Comparison of ENCODE assay signal across 14 cellular contexts in genomic region chr1:8679411-8679800, GRCh38.
A peak's percentile ranks its signal among the peaks of the same experiment; 100 is the strongest.
DNase-seq lines count a peak whose midpoint lies in the region; ATAC-seq, FAIRE-seq and TF ChIP-seq lines count a peak whose summit lies in the region.
"Had no signal": no experiment of that assay in that cellular context is flagged by ENCODE, and none has a peak within 500 bp of the region (broad histone marks: within the 10 kb centered on the region; RNA-seq: fewer than 3 reads in every experiment).

No MANE protein-coding gene starts in this region.

- TF ChIP-seq CTCF in CD4-positive, alpha-beta T cell (IDR thresholded peaks at IDR 0.05) = no peak
- TF ChIP-seq CTCF in K562 (IDR thresholded peaks at IDR 0.05 in 2 of 3, conservative IDR thresholded peaks at IDR 0.05 in 1 of 3; ENCODE audit: insufficient read depth in 2 of 3, low read depth in 1 of 3, low read length in 3 of 3) (no peak), right lobe of liver (IDR thresholded peaks at IDR 0.05) (no peak)

- no peaks in the 10 kb centered on the region for H3K36me3 ChIP-seq in K562 (ENCODE audit: control insufficient read depth, insufficient read depth, low read length)
- H3K36me3 ChIP-seq in right lobe of liver = no peaks in the 10 kb centered on the region
- no peaks in the 10 kb centered on the region for H3K36me3 ChIP-seq in aorta (ENCODE audit: control insufficient read depth in 1 of 2, insufficient read depth in 2 of 2, low read length in 1 of 2)
- H3K36me3 ChIP-seq: gastroesophageal sphincter, neural progenitor cell had no signal

- H2AFZ ChIP-seq in K562 (ENCODE audit: low read depth, low read length) = no peak overlapping the region
- H2AFZ ChIP-seq: GM23338, neural progenitor cell had no signal

- H3K27ac Mint-ChIP-seq in CD4-positive, alpha-beta T cell = no peak overlapping the region
- H3K27ac Mint-ChIP-seq: GM23338, neural progenitor cell had no signal

- H3K4me1 Mint-ChIP-seq in CD4-positive, alpha-beta T cell (ENCODE audit: low read depth) = peaks cover 3% of the 10 kb centered on the region

- no TSS peak for BruUV-seq in K562 (replicated peaks; lab: Mats Ljungman, UMichigan)

- H3K36me3 Mint-ChIP-seq in CD4-positive, alpha-beta T cell (ENCODE audit: low read depth) = no peaks in the 10 kb centered on the region

- no peaks in the 10 kb centered on the region for H3K9me1 ChIP-seq in K562 (ENCODE audit: control insufficient read depth, insufficient read depth, low read length)

- intact Hi-C loops in CD4-positive, alpha-beta T cell (cut with DNase I, micrococcal nuclease) = no loop called here
- intact Hi-C loops in K562 (cut with micrococcal nuclease) = no loop called here
- intact Hi-C loops in right lobe of liver (cut with DNase I) = no loop called here
- intact Hi-C loops in aorta (cut with DNase I) = loop anchor here in 1 of 2 donors (10.0 kb wide), 1 partner anchor 45 kb away; no protein-coding TSS in a partner anchor

- no peaks in the 10 kb centered on the region for H3K9me3 ChIP-seq in CD4-positive, alpha-beta T cell (ENCODE audit: control insufficient read depth, low read length)
- H3K9me3 ChIP-seq in K562 (replicated peaks; ENCODE audit: control insufficient read depth, insufficient read depth, low read depth, low read length) (no peaks in the 10 kb centered on the region), right lobe of liver (no peaks in the 10 kb centered on the region), aorta (ENCODE audit: control insufficient read depth, low read length) (no peaks in the 10 kb centered on the region)
- H3K9me3 ChIP-seq: gastroesophageal sphincter had no signal

- no peak for TF ChIP-seq POLR2A in K562 (conservative IDR thresholded peaks at IDR 0.05)
- TF ChIP-seq POLR2A in right lobe of liver (IDR thresholded peaks at IDR 0.05) = no peak

- DNase-seq in CD4-positive, alpha-beta T cell = no peak
- DNase-seq in NCI-H2227 treated with DMSO at 0.1 percent for 48 hours (lab: John Stamatoyannopoulos, UW) (peak; percentile 31), K562 (ENCODE audit: extremely low read depth in 1 of 4, low spot score in 3 of 4) (peak in 1 of 4 experiments; percentile 43), right lobe of liver (no peak), MV-4-11 (lab: John Stamatoyannopoulos, UW) (no peak), aorta (no peak)
- DNase-seq: activated T-cell treated with anti-CD3 and anti-CD28 coated beads, Interleukin-2, amount 50 U/mL, for 48 hours; cerebellar nuclear complex; NCI-H1694 treated with DMSO at 0.1 percent for 48 hours had no signal

- H3K9ac ChIP-seq in K562 (ENCODE audit: insufficient read depth in 1 of 2, low read depth in 2 of 2, low read length in 2 of 2) = no peak overlapping the region
- H3K9ac ChIP-seq: neural progenitor cell had no signal

- no peaks in the 10 kb centered on the region for H3K9me3 Mint-ChIP-seq in CD4-positive, alpha-beta T cell
- H3K9me3 Mint-ChIP-seq: GM23338, neural progenitor cell had no signal

- H3K4me2 ChIP-seq in K562 (ENCODE audit: insufficient read depth, low read length) = no peak overlapping the region
- H3K4me2 ChIP-seq: neural progenitor cell had no signal

- WGBS in K562 (ENCODE audit: insufficient coverage, low coverage, missing lambda C conversion rate) = 29% methylated on average over 2 of the region's 2 CpGs
- 64% methylated on average over 2 of the region's 2 CpGs for WGBS in right lobe of liver (ENCODE audit: insufficient coverage, low coverage, low lambda C conversion rate, missing lambda C conversion rate)
- WGBS in aorta, 2 donors = 93 to 95% methylated on average over 2 of the region's 2 CpGs

- FAIRE-seq in K562 (lab: Jason Lieb, UNC) = no peak

- H3K4me3 Mint-ChIP-seq in CD4-positive, alpha-beta T cell = no peak overlapping the region
- H3K4me3 Mint-ChIP-seq: GM23338, neural progenitor cell had no signal

- ATAC-seq in CD4-positive, alpha-beta T cell (ENCODE audit: poor library complexity) = peak; percentile 46
- ATAC-seq in K562 (peak; percentile 78), right lobe of liver (peak in 3 of 4 donors; percentile 10 to 64 (median 50)), HG03457 (IDR thresholded peaks at IDR 0.05; ENCODE audit: unreplicated experiment) (no peak), aorta (ENCODE audit: low FRiP score) (no peak), HG03439 (IDR thresholded peaks at IDR 0.05; ENCODE audit: unreplicated experiment) (no peak)
- ATAC-seq: gastroesophageal sphincter, GM23338 had no signal

- TF ChIP-seq RAD21 in K562 (CRISPR knock-in tag; conservative IDR thresholded peaks at IDR 0.05 in 1 of 2, IDR thresholded peaks at IDR 0.05 in 1 of 2) = no peak

- no peak overlapping the region for H3K27ac ChIP-seq in CD4-positive, alpha-beta T cell (ENCODE audit: low read depth, low read length)
- H3K27ac ChIP-seq in K562 (ENCODE audit: extremely low read depth, low read depth, low read length) = no peak overlapping the region
- H3K27ac ChIP-seq in right lobe of liver = no peak overlapping the region
- no peak overlapping the region for H3K27ac ChIP-seq in aorta (ENCODE audit: low read depth in 1 of 2, low read length in 2 of 2)
- H3K27ac ChIP-seq: neural progenitor cell had no signal

- in situ Hi-C loops in K562 (cut with MboI) = no loop called here

- no peak for TF ChIP-seq EP300 in K562 (IDR thresholded peaks at IDR 0.05; ENCODE audit: low read length)

- no peaks in the 10 kb centered on the region for H3K27me3 ChIP-seq in CD4-positive, alpha-beta T cell (ENCODE audit: control insufficient read depth, insufficient read depth, low read length)
- H3K27me3 ChIP-seq in K562 (ENCODE audit: control insufficient read depth in 2 of 2, insufficient read depth in 2 of 2, low read length in 2 of 2) (no peaks in the 10 kb centered on the region), right lobe of liver (no peaks in the 10 kb centered on the region), aorta (ENCODE audit: control insufficient read depth in 1 of 2, insufficient read depth in 2 of 2, low read length in 1 of 2) (no peaks in the 10 kb centered on the region)
- H3K27me3 ChIP-seq: gastroesophageal sphincter, neural progenitor cell had no signal

- H4K20me1 ChIP-seq in K562 (replicated peaks; ENCODE audit: control insufficient read depth, insufficient read depth, low read length) = peaks cover 36% of the 10 kb centered on the region

- no peaks in the 10 kb centered on the region for H3K27me3 Mint-ChIP-seq in CD4-positive, alpha-beta T cell

- H3K4me3 ChIP-seq in K562 = no peak overlapping the region
- H3K4me3 ChIP-seq in right lobe of liver = no peak overlapping the region
- no peak overlapping the region for H3K4me3 ChIP-seq in aorta (ENCODE audit: low read length in 2 of 2)
- H3K4me3 ChIP-seq: gastroesophageal sphincter, GM23338, neural progenitor cell had no signal

- POLR2A ChIA-PET in CD4-positive, alpha-beta T cell (lab: Charles Lee) = no interaction called here
- POLR2A ChIA-PET in K562 (lab: Yijun Ruan, JAX) = interaction anchor here (1.0 to 2.4 kb wide), 2 partner anchors 11 to 13 kb away, joined by 5 to 11 read pairs; no protein-coding TSS in a partner anchor

- peaks cover 77% of the 10 kb centered on the region for H3K79me2 ChIP-seq in K562 (ENCODE audit: control insufficient read depth, insufficient read depth, low read length)

- CTCF ChIA-PET in CD4-positive, alpha-beta T cell (lab: Charles Lee) = interaction anchor here (1.7 kb wide), 1 partner anchor 9 kb away, joined by 5 read pairs; no protein-coding TSS in a partner anchor
- CTCF ChIA-PET in K562 (lab: Yijun Ruan, JAX; ENCODE audit: low intra/inter-chr PET ratio) = no interaction called here

- H3K4me1 ChIP-seq in K562 (replicated peaks in 1 of 2; ENCODE audit: control insufficient read depth in 2 of 2, insufficient read depth in 2 of 2, low read length in 2 of 2) (peaks cover 0 to 6% of the 10 kb centered on the region in 2 experiments; a peak in 2 of 5 replicates), right lobe of liver (peaks cover 0 to 6% (median 0%) of the 10 kb centered on the region in 4 donors), aorta (ENCODE audit: control insufficient read depth in 1 of 2, insufficient read depth in 2 of 2, low read length in 2 of 2) (no peaks in the 10 kb centered on the region)

TF ChIP-seq in K562, 482 proteins besides CTCF, POLR2A, EP300 and RAD21 (continues in another document):
- TF ChIP-seq TAL1 (IDR thresholded peaks at IDR 0.05) (peak; percentile 57), CBFA2T2 (conservative IDR thresholded peaks at IDR 0.05) (peak; percentile 72), NCOR1 (IDR thresholded peaks at IDR 0.05) (peak; percentile 42; the same call in 1 of the 2 replicates), JUND (IDR thresholded peaks at IDR 0.05; ENCODE audit: borderline replicate concordance, low read depth, low read length) (0 out of 2 replicates have a peak, but pooled peaks have one; percentile 23), JUND (tag; IDR thresholded peaks at IDR 0.05; ENCODE audit: borderline replicate concordance, low read depth, low read length) (no peak), ZNF316 (IDR thresholded peaks at IDR 0.05) (peak; percentile 81), ARID1B (IDR thresholded peaks at IDR 0.05) (peak; percentile 69), TCF3 (CRISPR knock-in tag; IDR thresholded peaks at IDR 0.05) (peak; percentile 58), MEIS2 (IDR thresholded peaks at IDR 0.05; ENCODE audit: partially characterized antibody) (peak; percentile 31), MBD2 (IDR thresholded peaks at IDR 0.05; ENCODE audit: borderline replicate concordance, low read depth) (no peak), CXXC5 (CRISPR knock-in tag; IDR thresholded peaks at IDR 0.05) (peak; percentile 16; the same call in 1 of the 2 replicates), FOSL1 (tag; conservative IDR thresholded peaks at IDR 0.05) (peak; percentile 19; the same call in 1 of the 2 replicates), ZNF175 (CRISPR knock-in tag; IDR thresholded peaks at IDR 0.05; ENCODE audit: low read depth) (no peak), GMEB1 (CRISPR knock-in tag; IDR thresholded peaks at IDR 0.05) (no peak), SMARCE1 (IDR thresholded peaks at IDR 0.05) (peak; percentile 48; the same call in 1 of the 2 replicates), ZNF668 (CRISPR knock-in tag; IDR thresholded peaks at IDR 0.05) (no peak), TEAD4 (IDR thresholded peaks at IDR 0.05; ENCODE audit: low read length) (peak; percentile 67), TEAD4 (CRISPR knock-in tag; IDR thresholded peaks at IDR 0.05; ENCODE audit: borderline replicate concordance) (no peak)

Comparison
In these comparisons a context has a peak if more than half of its experiments do, and no peak if none do; other contexts are left out.
1. ATAC-seq: peak in CD4-positive, alpha-beta T cell (single experiment), K562 (single experiment) and right lobe of liver (3 of 4); none in HG03457 (single experiment), aorta (single experiment) and HG03439 (single experiment).